ENCODE assay signal across 30 cellular contexts in the genomic region with DNA sequence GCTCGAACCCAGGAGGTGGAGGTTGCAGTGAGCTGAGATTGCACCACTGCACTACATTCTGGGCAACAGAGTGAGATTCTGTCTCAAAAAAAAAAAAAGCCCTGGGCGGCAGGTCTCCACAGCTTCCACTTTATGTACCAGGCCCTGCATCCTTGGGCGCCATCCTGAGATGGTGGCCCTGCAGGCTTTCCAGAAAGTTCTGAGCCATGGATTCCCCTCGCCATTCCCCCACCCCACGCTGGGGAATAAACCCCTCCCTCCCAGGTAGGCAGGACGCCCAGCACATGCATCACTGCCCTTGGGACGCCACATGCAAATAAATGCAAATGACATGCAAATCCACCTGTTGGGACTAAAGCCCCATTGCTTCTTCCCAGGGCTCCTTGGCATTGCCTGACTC.
"Had no signal": no experiment of that assay in that cellular context is flagged by ENCODE, and none has a peak within 500 bp of the region (broad histone marks: within the 10 kb centered on the region; RNA-seq: fewer than 3 reads in every experiment).

No MANE protein-coding gene starts in this region.

- H3K9me3 ChIP-seq: SJSA1, SK-N-SH had no signal

- H3K4me1 ChIP-seq: SJSA1 had no signal

- H3K9ac ChIP-seq: SK-N-SH had no signal

- H3K36me3 ChIP-seq: brain microvascular endothelial cell, SJSA1 had no signal

- H3K4me3 ChIP-seq: K562, PC-9, SJSA1 had no signal

- FAIRE-seq: K562, RCC 7860 had no signal

- DNase-seq: activated B cell treated with CpG ODN at 0.5 μM for 24 hours; activated CD4-positive, alpha-beta memory T cell treated with anti-CD3 and anti-CD28 coated beads, Interleukin-2, amount 10 ng/mL, durations not matched to agents 7 days and 5 days; activated CD4-positive, alpha-beta T cell treated with anti-CD3 and anti-CD28 coated beads for 4 hours; activated CD4-positive, CD25-positive, alpha-beta regulatory T cell treated with anti-CD3 and anti-CD28 coated beads, Interleukin-2, amount 50 U/mL, for 72 hours; activated CD8-positive, alpha-beta memory T cell treated with anti-CD3 and anti-CD28 coated beads for 24 hours; activated CD8-positive, alpha-beta memory T cell treated with anti-CD3 and anti-CD28 coated beads, Interleukin-2, amount 10 ng/mL, durations not matched to agents 7 days and 5 days; activated CD8-positive, alpha-beta memory T cell treated with anti-CD3 and anti-CD28 coated beads, Interleukin-2, amount 50 U/mL, for 48 hours; activated effector memory CD4-positive, alpha-beta T cell treated with Interleukin-2 at 50 U/mL for 16 hours; activated naive CD4-positive, alpha-beta T cell treated with anti-CD3 and anti-CD28 coated beads, Interleukin-2, amount 10 ng/mL, durations not matched to agents 7 days and 5 days; activated naive CD8-positive, alpha-beta T cell treated with anti-CD3 and anti-CD28 coated beads for 36 hours; activated T-cell treated with anti-CD3 and anti-CD28 coated beads, Interleukin-2, amount 50 U/mL, for 48 hours; amniotic stem cell; brain microvascular endothelial cell; central memory CD4-positive, alpha-beta T cell; NCI-H1105; NCI-H1417 treated with DMSO at 0.1 percent for 48 hours; NCI-H187 treated with DMSO at 0.1 percent for 48 hours; NCI-H2081; NCI-H2171 treated with DMSO at 0.1 percent for 48 hours; NCI-H2227 treated with DMSO at 0.1 percent for 48 hours; NCI-H446 treated with DMSO at 0.1 percent for 48 hours; NCI-H524; NCI-H748 treated with DMSO at 0.1 percent for 48 hours; PC-9; SHP77 treated with DMSO at 0.1 percent for 48 hours; SK-N-SH had no signal

- H3K27ac ChIP-seq: brain microvascular endothelial cell, PC-9, RWPE1, SJSA1 had no signal

- H3K27me3 ChIP-seq: brain microvascular endothelial cell, SJSA1 had no signal

- ATAC-seq: activated CD8-positive, alpha-beta memory T cell treated with anti-CD3 and anti-CD28 coated beads, Interleukin-2, amount 10 ng/mL, durations not matched to agents 7 days and 5 days; K562 had no signal
